Comparison of ENCODE assay signal across 13 cellular contexts in genomic region chr22:31341386-31342088, GRCh38. TPM values are rescaled to one million over a fixed set of nuclear protein-coding genes. Genes with fewer than 3 reads are reported as not detected.
DNase-seq lines count a peak whose midpoint lies in the region; ATAC-seq, FAIRE-seq and TF ChIP-seq lines count a peak whose summit lies in the region.
"Had no signal": no experiment of that assay in that cellular context is flagged by ENCODE, and none has a peak within 500 bp of the region (broad histone marks: within the 10 kb centered on the region; RNA-seq: fewer than 3 reads in every experiment).

No MANE protein-coding gene starts in this region.

- peaks cover 86% of the 10 kb centered on the region for H3K36me3 ChIP-seq in OCI-LY1 (ENCODE audit: insufficient read depth, low read length)
- peaks cover 0 to 5% (median 0%) of the 10 kb centered on the region in 3 donors for H3K36me3 ChIP-seq in pancreas
- peaks cover 64% of the 10 kb centered on the region for H3K36me3 ChIP-seq in lower lobe of right lung

- H3K27me3 ChIP-seq in OCI-LY1 (ENCODE audit: insufficient read depth, low read length) (no peaks in the 10 kb centered on the region), pancreas (no peaks in the 10 kb centered on the region), lower lobe of right lung (ENCODE audit: low read depth) (no peaks in the 10 kb centered on the region)
- H3K27me3 ChIP-seq: sigmoid colon had no signal

- no peaks in the 10 kb centered on the region for H3K27me3 Mint-ChIP-seq in T-helper 1 cell treated with Interleukin-12 subunit alpha and Interleukin-12 subunit beta and Interleukin-4 antibody, amounts not matched to agents 30 μg/mL and 1 μg/mL, for 36 hours (ENCODE audit: low read depth)
- H3K27me3 Mint-ChIP-seq in endothelial cell (ENCODE audit: unreplicated experiment), result peaks cover 14% of the 10 kb centered on the region

- DNase-seq in T-helper 1 cell (no peak), endothelial cell (ENCODE audit: low spot score) (no peak), pancreas (peak in 1 of 6 donors; percentile 59), lower lobe of right lung (no peak), kidney tubule cell (ENCODE audit: low spot score) (no peak)
- DNase-seq: activated effector memory CD4-positive, alpha-beta T cell treated with anti-CD3 and anti-CD28 coated beads, Interleukin-2, amount 50 U/mL, for 16 hours; NCI-H187; SIG-M5; sigmoid colon had no signal

- intact Hi-C loops in pancreas (cut with DNase I), result no loop called here
- intact Hi-C loops in lower lobe of right lung (cut with DNase I), result no loop called here

- H3K79me2 ChIP-seq in OCI-LY1 (ENCODE audit: insufficient read depth, low read length), result peaks cover 26% of the 10 kb centered on the region

- no peak overlapping the region; the same call in 1 of the 2 replicates for H3K9ac ChIP-seq in OCI-LY1 (ENCODE audit: low read length)

- H3K36me3 Mint-ChIP-seq in T-helper 1 cell treated with Interleukin-12 subunit alpha and Interleukin-12 subunit beta and Interleukin-4 antibody, amounts not matched to agents 30 μg/mL and 1 μg/mL, for 36 hours (ENCODE audit: low read depth), result peaks cover 39% of the 10 kb centered on the region
- H3K36me3 Mint-ChIP-seq in endothelial cell (ENCODE audit: low read depth, unreplicated experiment), result peaks cover 32% of the 10 kb centered on the region

- H3F3A ChIP-seq in OCI-LY1 (ENCODE audit: insufficient read depth, low read length), result no peaks in the 10 kb centered on the region

- H3K9me2 ChIP-seq in OCI-LY1 (ENCODE audit: low read depth, low read length), result no peaks in the 10 kb centered on the region

- H3K27ac Mint-ChIP-seq in T-helper 1 cell treated with Interleukin-12 subunit alpha and Interleukin-12 subunit beta and Interleukin-4 antibody, amounts not matched to agents 30 μg/mL and 1 μg/mL, for 36 hours, result no peak overlapping the region
- peak overlapping the region; percentile 84 for H3K27ac Mint-ChIP-seq in endothelial cell (ENCODE audit: unreplicated experiment)

- H3K9me3 Mint-ChIP-seq in T-helper 1 cell treated with Interleukin-12 subunit alpha and Interleukin-12 subunit beta and Interleukin-4 antibody, amounts not matched to agents 30 μg/mL and 1 μg/mL, for 36 hours, result no peaks in the 10 kb centered on the region
- H3K9me3 Mint-ChIP-seq in endothelial cell (ENCODE audit: unreplicated experiment), result no peaks in the 10 kb centered on the region

- H3K27ac ChIP-seq in OCI-LY1 (ENCODE audit: low read depth, low read length, poor library complexity, severe bottlenecking), result no peak overlapping the region
- peak overlapping the region in 3 of 4 donors; percentile 17 to 92 (median 91) for H3K27ac ChIP-seq in pancreas
- no peak overlapping the region for H3K27ac ChIP-seq in lower lobe of right lung

- ATAC-seq in pancreas, result no peak
- no peak for ATAC-seq in GM21423 (IDR thresholded peaks at IDR 0.05; ENCODE audit: unreplicated experiment)
- no peak for ATAC-seq in lower lobe of right lung
- ATAC-seq: esophagus mucosa had no signal

- no peaks in the 10 kb centered on the region for H4K20me1 ChIP-seq in OCI-LY1 (ENCODE audit: insufficient read depth, low read length)

- 65 to 69% methylated on average over 14 of the region's 14 CpGs for WGBS in pancreas, 2 donors

- H3K4me3 Mint-ChIP-seq in T-helper 1 cell treated with Interleukin-12 subunit alpha and Interleukin-12 subunit beta and Interleukin-4 antibody, amounts not matched to agents 30 μg/mL and 1 μg/mL, for 36 hours, result peak overlapping the region; percentile 25
- peak overlapping the region; percentile 89 for H3K4me3 Mint-ChIP-seq in endothelial cell (ENCODE audit: unreplicated experiment)

- H3K4me1 ChIP-seq in OCI-LY1 (ENCODE audit: insufficient read depth, low read length, severe bottlenecking) (peaks cover 41% of the 10 kb centered on the region), pancreas (peaks cover 35 to 44% (median 41%) of the 10 kb centered on the region in 3 donors), lower lobe of right lung (peaks cover 54% of the 10 kb centered on the region)

- H3K9me3 ChIP-seq in OCI-LY1 (ENCODE audit: low read length), result no peaks in the 10 kb centered on the region
- no peaks in the 10 kb centered on the region for H3K9me3 ChIP-seq in pancreas
- H3K9me3 ChIP-seq in lower lobe of right lung, result no peaks in the 10 kb centered on the region
- H3K9me3 ChIP-seq: sigmoid colon had no signal

- no peak for TF ChIP-seq CTCF in OCI-LY1 (IDR thresholded peaks at IDR 0.05; ENCODE audit: low read length)
- no peak for TF ChIP-seq CTCF in endothelial cell (IDR thresholded peaks at IDR 0.05; ENCODE audit: unreplicated experiment)
- no peak for TF ChIP-seq CTCF in pancreas (IDR thresholded peaks at IDR 0.05)
- TF ChIP-seq CTCF in lower lobe of right lung (IDR thresholded peaks at IDR 0.05), result no peak

- FAIRE-seq in pancreas (lab: Jason Lieb, UNC), result no peak

- peaks cover 48% of the 10 kb centered on the region for H3K4me1 Mint-ChIP-seq in T-helper 1 cell treated with Interleukin-12 subunit alpha and Interleukin-12 subunit beta and Interleukin-4 antibody, amounts not matched to agents 30 μg/mL and 1 μg/mL, for 36 hours (ENCODE audit: low read depth)
- H3K4me1 Mint-ChIP-seq in endothelial cell (ENCODE audit: unreplicated experiment), result peaks cover 46% of the 10 kb centered on the region

- no peak overlapping the region for H2AFZ ChIP-seq in OCI-LY1 (ENCODE audit: low read length)

- no peak overlapping the region for H3K4me3 ChIP-seq in OCI-LY1 (ENCODE audit: low read depth, low read length, poor library complexity, severe bottlenecking)
- H3K4me3 ChIP-seq in pancreas, result peak overlapping the region in 2 of 4 donors; percentile 60 to 65
- H3K4me3 ChIP-seq in lower lobe of right lung, result no peak overlapping the region
- H3K4me3 ChIP-seq: sigmoid colon had no signal

- peak overlapping the region; percentile 83; the same call in 1 of the 2 replicates for H3K4me2 ChIP-seq in OCI-LY1 (ENCODE audit: low read length)

RNA-seq across cellular contexts. Expression of gene PATZ1, which starts 4.6 kb away (rescaled TPM):
- total RNA-seq in endothelial cell (ENCODE audit: unreplicated experiment) (54.0 TPM), pancreas (10 to 100 TPM; 12.0 to 28.6 (median 16.7) TPM), lower lobe of right lung (25.8 TPM)
- polyA plus RNA-seq in pancreas, result 10 to 100 TPM; 21.6 to 30.2 TPM

RNA-seq across cellular contexts. Expression of gene PIK3IP1, which starts 49.2 kb away (rescaled TPM):
- total RNA-seq in endothelial cell (ENCODE audit: unreplicated experiment) (13.4 TPM), pancreas (10 to 100 TPM in 1 of 6 donors, 1 to 10 TPM in 5; 2.4 to 24.5 (median 6.0) TPM), lower lobe of right lung (54.9 TPM)
- polyA plus RNA-seq in pancreas, result 1 to 10 TPM; 3.6 to 5.9 TPM

RNA-seq across cellular contexts. Expression of gene DRG1, which starts 57.9 kb away (rescaled TPM):
- total RNA-seq in endothelial cell (ENCODE audit: unreplicated experiment) (55.6 TPM), pancreas (10 to 100 TPM; 26.4 to 35.3 (median 30.2) TPM), lower lobe of right lung (44.5 TPM)
- 10 to 100 TPM; 32.8 to 38.7 TPM for polyA plus RNA-seq in pancreas

Comparison
In these comparisons a context has a peak if more than half of its experiments do, and no peak if none do; other contexts are left out.
1. H3K27ac ChIP-seq: peak in pancreas (3 of 4); none in OCI-LY1 (single experiment) and lower lobe of right lung (single experiment).